In genomic region chr9:127754099-127754760, GRCh38 we compare ENCODE assay signal across 12 cellular contexts. TPM values are rescaled to one million over a fixed set of nuclear protein-coding genes. Genes with fewer than 3 reads are reported as not detected.
DNase-seq lines count a peak whose midpoint lies in the region; ATAC-seq and TF ChIP-seq lines count a peak whose summit lies in the region.
"Had no signal": no experiment of that assay in that cellular context is flagged by ENCODE, and none has a peak within 500 bp of the region (broad histone marks: within the 10 kb centered on the region; RNA-seq: fewer than 3 reads in every experiment).

No MANE protein-coding gene starts in this region.

- peak overlapping the region; percentile 92 for H2AFZ ChIP-seq in neuronal stem cell (ENCODE audit: low read length)

- H2BK15ac ChIP-seq in neuronal stem cell (ENCODE audit: low read length): no peak overlapping the region

- peak overlapping the region; percentile 100 for H3K4me2 ChIP-seq in neuronal stem cell (ENCODE audit: insufficient read depth, low read length, poor library complexity, severe bottlenecking)

- H3K9ac ChIP-seq in neuronal stem cell (ENCODE audit: low read depth, low read length, poor library complexity) (peak overlapping the region; percentile 67), colonic mucosa (ENCODE audit: low read depth in 2 of 2, low read length in 2 of 2) (no peak overlapping the region)

- peaks cover 0 to 3% of the 10 kb centered on the region in 2 donors for H3K36me3 ChIP-seq in neuronal stem cell (replicated peaks in 1 of 2; ENCODE audit: control insufficient read depth in 2 of 2, insufficient read depth in 2 of 2, low read length in 2 of 2)
- no peaks in the 10 kb centered on the region for H3K36me3 ChIP-seq in colonic mucosa

- H2BK120ac ChIP-seq in neuronal stem cell (ENCODE audit: low read depth, low read length): no peak overlapping the region

- H3K4me3 ChIP-seq in neuronal stem cell (ENCODE audit: low read length in 2 of 2) (peak overlapping the region; percentile 39 to 85), colonic mucosa (no peak overlapping the region)

- no peak overlapping the region for H4K8ac ChIP-seq in neuronal stem cell (ENCODE audit: low read depth, low read length)

- H3K27me3 ChIP-seq in foreskin keratinocyte: peaks cover 56% of the 10 kb centered on the region
- peaks cover 0 to 59% (median 3%) of the 10 kb centered on the region in 3 experiments for H3K27me3 ChIP-seq in neuronal stem cell (ENCODE audit: control insufficient read depth in 3 of 3, insufficient read depth in 3 of 3, low read depth in 1 of 3, low read length in 3 of 3)
- H3K27me3 ChIP-seq in colonic mucosa: peaks cover 25% of the 10 kb centered on the region

- no peaks in the 10 kb centered on the region for H3K4me1 ChIP-seq in foreskin keratinocyte
- peaks cover 2 to 4% of the 10 kb centered on the region in 2 donors for H3K4me1 ChIP-seq in neuronal stem cell (ENCODE audit: control insufficient read depth in 2 of 2, insufficient read depth in 1 of 2, low read depth in 1 of 2, low read length in 2 of 2)
- H3K4me1 ChIP-seq in colonic mucosa: no peaks in the 10 kb centered on the region

- intact Hi-C loops in colonic mucosa (cut with DNase I): no loop called here

- WGBS in neuronal stem cell (ENCODE audit: extremely low coverage in 2 of 2, insufficient read length in 2 of 2, insufficient replicate concordance in 1 of 2), 2 donors: no CpG with 5 or more reads among the region's 56 CpGs

- H3K27ac ChIP-seq in foreskin keratinocyte (no peak overlapping the region), neuronal stem cell (replicated peaks; ENCODE audit: low read length) (peak overlapping the region; percentile 24), colonic mucosa (no peak overlapping the region)

- TF ChIP-seq CTCF in foreskin keratinocyte (conservative IDR thresholded peaks at IDR 0.05): no peak
- TF ChIP-seq CTCF in colonic mucosa (IDR thresholded peaks at IDR 0.05): no peak

- no peak overlapping the region for H4K91ac ChIP-seq in neuronal stem cell (ENCODE audit: low read depth, low read length, poor library complexity)

- DNase-seq in ELR (ENCODE audit: low read depth) (peak; percentile 42), NCI-H2196 treated with DMSO at 0.1 percent for 48 hours (lab: John Stamatoyannopoulos, UW; ENCODE audit: unreplicated experiment) (peak; percentile 20), foreskin keratinocyte (no peak), neuronal stem cell (ENCODE audit: low spot score) (no peak), colonic mucosa (no peak), activated gamma-delta T cell treated with Interleukin-2 at 50 U/mL for 16 hours (no peak)
- no peak for DNase-seq in stimulated activated naive CD4-positive, alpha-beta T cell treated with Interleukin-2 at 50 U/mL for 16 hours (lab: John Stamatoyannopoulos, UW)
- DNase-seq: cortex of kidney, small intestine had no signal

- ATAC-seq in foreskin keratinocyte: peak; percentile 57
- no peak for ATAC-seq in GM19463 (IDR thresholded peaks at IDR 0.05; ENCODE audit: unreplicated experiment)

- no peak overlapping the region for H2BK12ac ChIP-seq in neuronal stem cell (ENCODE audit: low read length)

- peak overlapping the region; percentile 36 for H2AK5ac ChIP-seq in neuronal stem cell (ENCODE audit: low read depth, low read length)

- H3K79me1 ChIP-seq in neuronal stem cell (ENCODE audit: low read depth, low read length): no peaks in the 10 kb centered on the region

- H3K14ac ChIP-seq in neuronal stem cell (ENCODE audit: low read length): no peak overlapping the region

- no peak overlapping the region for H3K4ac ChIP-seq in neuronal stem cell (ENCODE audit: low read length)

- peak overlapping the region; percentile 87 for H3K18ac ChIP-seq in neuronal stem cell (ENCODE audit: low read length)

- H3K23ac ChIP-seq in neuronal stem cell (ENCODE audit: low read depth, low read length, poor library complexity): peak overlapping the region; percentile 47

- H2BK5ac ChIP-seq in neuronal stem cell (ENCODE audit: low read length): peak overlapping the region; percentile 85

- H3K9me3 ChIP-seq in neuronal stem cell (replicated peaks in 1 of 2; ENCODE audit: control insufficient read depth in 2 of 2, insufficient read depth in 1 of 2, low read depth in 1 of 2, low read length in 2 of 2) (no peaks in the 10 kb centered on the region), colonic mucosa (no peaks in the 10 kb centered on the region)

RNA-seq across cellular contexts. Expression of gene TOR2A, which starts 19.1 kb away (rescaled TPM):
- 9.2 and 10.8 TPM in 2 replicates for total RNA-seq in foreskin keratinocyte
- 16.7 and 18.5 TPM in 2 replicates for polyA plus RNA-seq in foreskin keratinocyte
- 16.4 TPM for polyA plus RNA-seq in neuronal stem cell (2013, experiment 1 of 2)
- 16.7 TPM for polyA plus RNA-seq in neuronal stem cell (2013, experiment 2 of 2)
- 10 to 100 TPM; 25.8 to 29.8 TPM for total RNA-seq in colonic mucosa

RNA-seq across cellular contexts. Expression of gene SH2D3C, which starts 24.2 kb away (rescaled TPM):
- total RNA-seq in foreskin keratinocyte: 0.17 and 0.28 TPM in 2 replicates
- polyA plus RNA-seq in foreskin keratinocyte: 0.16 and 0.28 TPM in 2 replicates
- 2.8 TPM for polyA plus RNA-seq in neuronal stem cell (2013, experiment 1 of 2)
- polyA plus RNA-seq in neuronal stem cell (2013, experiment 2 of 2): 2.5 TPM
- 1 to 10 TPM; 3.5 TPM for total RNA-seq in colonic mucosa

RNA-seq across cellular contexts. Expression of gene CDK9, which starts 31.6 kb away (rescaled TPM):
- total RNA-seq in foreskin keratinocyte: 43.0 and 44.9 TPM in 2 replicates
- polyA plus RNA-seq in foreskin keratinocyte: 52.9 and 58.9 TPM in 2 replicates
- 29.1 TPM for polyA plus RNA-seq in neuronal stem cell (2013, experiment 1 of 2)
- polyA plus RNA-seq in neuronal stem cell (2013, experiment 2 of 2): 30.0 TPM
- 10 to 100 TPM; 64.0 to 77.7 TPM for total RNA-seq in colonic mucosa

RNA-seq across cellular contexts. Expression of gene TTC16, which starts 38.4 kb away (rescaled TPM):
- total RNA-seq in foreskin keratinocyte (not detected in 2 replicates), colonic mucosa (under 1 TPM; 0.05 to 0.07 TPM)
- polyA plus RNA-seq in foreskin keratinocyte: not detected in 2 replicates
- not detected for polyA plus RNA-seq in neuronal stem cell (2013, experiment 1 of 2)
- polyA plus RNA-seq in neuronal stem cell (2013, experiment 2 of 2): not detected
- total RNA-seq: RPMI7951, temporal lobe had no signal

RNA-seq across cellular contexts. Expression of gene PTRH1, which starts 38.8 kb away (rescaled TPM):
- total RNA-seq in foreskin keratinocyte (28.9 and 33.4 TPM in 2 replicates), colonic mucosa (10 to 100 TPM in 1 of 2 donors, 1 to 10 TPM in 1; 8.9 to 23.8 TPM)
- polyA plus RNA-seq in foreskin keratinocyte: 39.8 and 51.1 TPM in 2 replicates
- polyA plus RNA-seq in neuronal stem cell (2013, experiment 1 of 2): 4.0 TPM
- 3.8 TPM for polyA plus RNA-seq in neuronal stem cell (2013, experiment 2 of 2)

Comparison
In these comparisons a context has a peak if more than half of its experiments do, and no peak if none do; other contexts are left out.
1. DNase-seq: peak in ELR (single experiment) and NCI-H2196 treated with DMSO at 0.1 percent for 48 hours (single experiment); none in foreskin keratinocyte (0 of 2), neuronal stem cell (single experiment), colonic mucosa (single experiment), activated gamma-delta T cell treated with Interleukin-2 at 50 U/mL for 16 hours (single experiment) and stimulated activated naive CD4-positive, alpha-beta T cell treated with Interleukin-2 at 50 U/mL for 16 hours (single experiment).